ENCODE assay signal across 1 cellular context in the genomic region with DNA sequence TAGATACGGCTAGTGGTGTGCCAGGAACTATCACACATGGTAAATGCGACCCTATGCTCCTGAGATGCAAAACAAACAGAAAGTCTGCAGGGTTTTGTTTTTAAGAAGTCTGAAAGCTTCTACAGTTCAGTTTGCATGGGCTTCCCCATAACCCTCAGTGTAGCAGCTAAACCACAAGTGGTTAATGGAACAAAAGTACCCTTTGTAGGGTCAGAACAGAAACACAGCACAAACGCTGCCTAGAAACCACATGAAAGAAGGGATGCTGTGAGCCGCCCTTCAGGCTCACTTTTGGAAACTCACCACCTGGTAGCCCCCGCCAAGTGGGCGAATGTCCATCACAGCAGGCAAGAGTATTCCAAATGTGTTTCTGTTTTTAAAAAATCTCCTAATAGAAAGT.
TF ChIP-seq lines count a peak whose summit lies in the region.

No MANE protein-coding gene starts in this region.

TF ChIP-seq in SK-N-SH, 30 proteins besides CTCF, POLR2A, EP300 and RAD21 (continued from another document):
- TF ChIP-seq, protein P1, sequence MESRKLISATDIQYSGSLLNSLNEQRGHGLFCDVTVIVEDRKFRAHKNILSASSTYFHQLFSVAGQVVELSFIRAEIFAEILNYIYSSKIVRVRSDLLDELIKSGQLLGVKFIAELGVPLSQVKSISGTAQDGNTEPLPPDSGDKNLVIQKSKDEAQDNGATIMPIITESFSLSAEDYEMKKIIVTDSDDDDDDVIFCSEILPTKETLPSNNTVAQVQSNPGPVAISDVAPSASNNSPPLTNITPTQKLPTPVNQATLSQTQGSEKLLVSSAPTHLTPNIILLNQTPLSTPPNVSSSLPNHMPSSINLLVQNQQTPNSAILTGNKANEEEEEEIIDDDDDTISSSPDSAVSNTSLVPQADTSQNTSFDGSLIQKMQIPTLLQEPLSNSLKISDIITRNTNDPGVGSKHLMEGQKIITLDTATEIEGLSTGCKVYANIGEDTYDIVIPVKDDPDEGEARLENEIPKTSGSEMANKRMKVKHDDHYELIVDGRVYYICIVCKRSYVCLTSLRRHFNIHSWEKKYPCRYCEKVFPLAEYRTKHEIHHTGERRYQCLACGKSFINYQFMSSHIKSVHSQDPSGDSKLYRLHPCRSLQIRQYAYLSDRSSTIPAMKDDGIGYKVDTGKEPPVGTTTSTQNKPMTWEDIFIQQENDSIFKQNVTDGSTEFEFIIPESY (IDR thresholded peaks at IDR 0.05; ENCODE audit: borderline replicate concordance, low read depth) = no peak
- TF ChIP-seq NFIC (IDR thresholded peaks at IDR 0.05; ENCODE audit: borderline replicate concordance) (no peak), NRF1 (IDR thresholded peaks at IDR 0.05; ENCODE audit: low read depth, low read length) (no peak), CHD2 (IDR thresholded peaks at IDR 0.05; ENCODE audit: low read length, partially characterized antibody) (no peak)
- TF ChIP-seq, protein P2, sequence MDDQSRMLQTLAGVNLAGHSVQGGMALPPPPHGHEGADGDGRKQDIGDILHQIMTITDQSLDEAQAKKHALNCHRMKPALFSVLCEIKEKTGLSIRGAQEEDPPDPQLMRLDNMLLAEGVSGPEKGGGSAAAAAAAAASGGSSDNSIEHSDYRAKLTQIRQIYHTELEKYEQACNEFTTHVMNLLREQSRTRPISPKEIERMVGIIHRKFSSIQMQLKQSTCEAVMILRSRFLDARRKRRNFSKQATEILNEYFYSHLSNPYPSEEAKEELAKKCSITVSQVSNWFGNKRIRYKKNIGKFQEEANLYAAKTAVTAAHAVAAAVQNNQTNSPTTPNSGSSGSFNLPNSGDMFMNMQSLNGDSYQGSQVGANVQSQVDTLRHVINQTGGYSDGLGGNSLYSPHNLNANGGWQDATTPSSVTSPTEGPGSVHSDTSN (IDR thresholded peaks at IDR 0.05) = no peak
- TF ChIP-seq, protein P3, sequence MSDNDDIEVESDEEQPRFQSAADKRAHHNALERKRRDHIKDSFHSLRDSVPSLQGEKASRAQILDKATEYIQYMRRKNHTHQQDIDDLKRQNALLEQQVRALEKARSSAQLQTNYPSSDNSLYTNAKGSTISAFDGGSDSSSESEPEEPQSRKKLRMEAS (IDR thresholded peaks at IDR 0.05; ENCODE audit: low read depth) = no peak
